Comparison of ENCODE assay signal across 1 cellular context in the genomic region with DNA sequence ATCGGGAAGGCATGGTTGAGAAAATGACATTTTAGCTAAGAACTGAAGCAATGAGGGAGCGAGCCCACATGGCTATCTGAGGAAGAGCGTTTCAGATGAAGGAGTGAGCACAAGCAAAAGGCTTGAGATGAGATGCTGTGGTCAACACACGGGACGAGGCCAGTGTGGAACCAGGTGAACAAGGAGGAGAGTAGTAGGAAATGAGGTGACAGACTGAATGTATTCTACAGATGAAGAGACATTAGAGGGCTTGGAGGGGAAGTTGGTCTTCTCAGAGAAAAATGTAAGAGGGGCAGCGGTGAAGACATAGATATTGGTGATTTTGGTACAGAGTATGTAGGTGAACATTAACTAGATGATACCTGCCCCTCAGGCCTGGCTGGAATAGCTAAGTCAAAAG.
TF ChIP-seq lines count a peak whose summit lies in the region.

No MANE protein-coding gene starts in this region.

TF ChIP-seq in HepG2, 621 proteins besides CTCF, POLR2A, EP300 and RAD21 (continued from another document):
- TF ChIP-seq, protein P1, sequence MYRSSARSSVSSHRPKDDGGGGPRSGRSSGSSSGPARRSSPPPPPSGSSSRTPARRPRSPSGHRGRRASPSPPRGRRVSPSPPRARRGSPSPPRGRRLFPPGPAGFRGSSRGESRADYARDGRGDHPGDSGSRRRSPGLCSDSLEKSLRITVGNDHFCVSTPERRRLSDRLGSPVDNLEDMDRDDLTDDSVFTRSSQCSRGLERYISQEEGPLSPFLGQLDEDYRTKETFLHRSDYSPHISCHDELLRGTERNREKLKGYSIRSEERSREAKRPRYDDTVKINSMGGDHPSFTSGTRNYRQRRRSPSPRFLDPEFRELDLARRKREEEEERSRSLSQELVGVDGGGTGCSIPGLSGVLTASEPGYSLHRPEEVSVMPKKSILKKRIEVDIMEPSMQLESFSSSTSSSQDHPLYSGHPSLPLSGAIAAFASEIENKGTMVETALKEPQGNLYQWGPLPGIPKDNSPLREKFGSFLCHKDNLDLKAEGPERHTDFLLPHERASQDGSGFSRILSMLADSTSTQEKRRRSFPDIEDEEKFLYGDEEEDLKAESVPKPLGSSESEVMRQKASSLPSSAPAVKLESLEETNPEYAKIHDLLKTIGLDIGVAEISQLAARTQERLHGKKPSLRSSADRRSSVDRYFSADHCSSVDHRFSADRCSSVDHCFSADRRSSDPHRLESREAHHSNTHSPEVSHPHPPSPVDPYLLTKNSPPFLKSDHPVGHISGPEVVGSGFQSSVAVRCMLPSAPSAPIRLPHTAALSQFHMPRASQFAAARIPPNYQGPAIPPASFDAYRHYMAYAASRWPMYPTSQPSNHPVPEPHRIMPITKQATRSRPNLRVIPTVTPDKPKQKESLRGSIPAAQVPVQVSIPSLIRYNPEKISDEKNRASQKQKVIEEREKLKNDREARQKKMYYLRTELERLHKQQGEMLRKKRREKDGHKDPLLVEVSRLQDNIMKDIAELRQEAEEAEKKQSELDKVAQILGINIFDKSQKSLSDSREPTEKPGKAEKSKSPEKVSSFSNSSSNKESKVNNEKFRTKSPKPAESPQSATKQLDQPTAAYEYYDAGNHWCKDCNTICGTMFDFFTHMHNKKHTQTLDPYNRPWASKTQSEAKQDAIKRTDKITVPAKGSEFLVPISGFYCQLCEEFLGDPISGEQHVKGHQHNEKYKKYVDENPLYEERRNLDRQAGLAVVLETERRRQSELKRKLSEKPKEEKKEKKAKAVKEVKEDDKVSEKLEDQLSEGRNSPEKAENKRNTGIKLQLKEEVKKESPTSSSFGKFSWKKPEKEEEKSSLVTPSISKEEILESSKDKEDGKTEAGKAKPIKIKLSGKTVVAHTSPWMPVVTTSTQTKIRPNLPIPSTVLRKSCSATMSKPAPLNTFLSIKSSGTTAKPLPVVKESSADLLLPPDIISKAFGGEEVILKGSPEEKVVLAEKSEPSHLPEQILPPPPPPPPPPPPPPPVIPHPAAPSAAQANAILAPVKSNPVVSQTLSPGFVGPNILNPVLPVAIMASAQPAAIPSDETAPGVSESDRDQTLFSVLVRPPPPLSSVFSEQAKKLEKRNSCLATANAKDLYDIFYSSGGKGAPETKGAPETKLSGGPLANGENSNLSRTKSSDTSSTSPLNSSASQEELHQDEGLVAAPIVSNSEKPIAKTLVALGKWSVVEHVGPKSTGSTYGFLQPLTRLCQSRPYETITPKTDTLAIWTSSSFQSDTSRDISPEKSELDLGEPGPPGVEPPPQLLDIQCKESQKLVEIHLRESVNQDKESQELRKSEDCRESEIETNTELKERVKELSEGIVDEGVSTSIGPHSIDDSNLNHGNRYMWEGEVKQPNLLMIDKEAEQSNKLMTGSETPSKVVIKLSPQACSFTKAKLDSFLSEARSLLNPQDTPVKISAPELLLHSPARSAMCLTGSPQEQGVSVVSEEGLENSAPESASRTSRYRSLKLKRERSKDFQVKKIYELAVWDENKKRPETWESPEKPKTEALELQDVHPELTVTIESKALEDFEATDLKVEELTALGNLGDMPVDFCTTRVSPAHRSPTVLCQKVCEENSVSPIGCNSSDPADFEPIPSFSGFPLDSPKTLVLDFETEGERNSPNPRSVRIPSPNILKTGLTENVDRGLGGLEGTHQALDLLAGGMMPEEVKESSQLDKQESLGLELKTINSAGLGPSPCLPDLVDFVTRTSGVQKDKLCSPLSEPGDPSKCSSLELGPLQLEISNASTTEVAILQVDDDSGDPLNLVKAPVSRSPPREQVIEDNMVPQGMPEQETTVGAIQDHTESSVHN (CRISPR knock-in tag; IDR thresholded peaks at IDR 0.05) = no peak
